31 cellular contexts compared by ENCODE assay signal in genomic region chr1:31691446-31691845, GRCh38. TPM values are rescaled to one million over a fixed set of nuclear protein-coding genes. Genes with fewer than 3 reads are reported as not detected.
"Had no signal": no experiment of that assay in that cellular context is flagged by ENCODE, and none has a peak within 500 bp of the region (broad histone marks: within the 10 kb centered on the region; RNA-seq: fewer than 3 reads in every experiment).

No MANE protein-coding gene starts in this region.

- DNase-seq: activated CD4-positive, alpha-beta T cell treated with anti-CD3 and anti-CD28 coated beads, Interleukin-2, amount 10 ng/mL, durations not matched to agents 24 days and 14 days; activated CD4-positive, alpha-beta T cell treated with anti-CD3 and anti-CD28 coated beads, Interleukin-2, amount 50 U/mL, for 4 hours; activated CD8-positive, alpha-beta memory T cell treated with anti-CD3 and anti-CD28 coated beads, Interleukin-2, amount 50 U/mL, for 4 hours; activated CD8-positive, alpha-beta T cell treated with anti-CD3 and anti-CD28 coated beads for 36 hours; activated gamma-delta T cell treated with Interleukin-2 at 50 U/mL for 16 hours; activated naive CD4-positive, alpha-beta T cell treated with anti-CD3 and anti-CD28 coated beads, Interleukin-2, amount 10 ng/mL, durations not matched to agents 7 days and 5 days; activated naive CD8-positive, alpha-beta T cell treated with anti-CD3 and anti-CD28 coated beads, Interleukin-2, amount 50 U/mL, for 24 hours; activated T-cell treated with anti-CD3 and anti-CD28 coated beads for 4 hours; activated T-cell treated with anti-CD3 and anti-CD28 coated beads, Interleukin-2, amount 50 U/mL, for 4 hours; anterior cingulate cortex; central memory CD4-positive, alpha-beta T cell; MG63; NCI-H1092; NCI-H1436 treated with DMSO at 0.1 percent for 48 hours; NCI-H1694 treated with DMSO at 0.1 percent for 48 hours; NCI-H2029; NCI-H2171; NCI-H510A; NCI-H526; NCI-H748 treated with DMSO at 0.1 percent for 48 hours; NK-92 treated with Interleukin-12 subunit alpha and Interleukin-12 subunit beta, amount 100 ng/mL, for 24 hours; PC-3; Peyer's patch; Right ventricle myocardium superior; RPMI8226; SK-N-SH had no signal

- H3K4me3 Mint-ChIP-seq: activated CD4-positive, alpha-beta T cell treated with anti-CD3 and anti-CD28 coated beads, Interleukin-2, amount 10 ng/mL, durations not matched to agents 24 days and 14 days; activated CD8-positive, alpha-beta T cell treated with anti-CD3 and anti-CD28 coated beads for 36 hours; activated naive CD4-positive, alpha-beta T cell treated with anti-CD3 and anti-CD28 coated beads, Interleukin-2, amount 10 ng/mL, durations not matched to agents 7 days and 5 days; activated naive CD8-positive, alpha-beta T cell; activated naive CD8-positive, alpha-beta T cell treated with anti-CD3 and anti-CD28 coated beads, Interleukin-2, amount 50 U/mL, for 24 hours; activated T-cell treated with anti-CD3 and anti-CD28 coated beads, Interleukin-2, amount 50 U/mL, for 4 hours; activated T-helper 1 cell treated with anti-CD3 and anti-CD28 coated beads, Interleukin-12 subunit alpha, Interleukin-12 subunit beta, Interleukin-2, Interleukin-4 antibody, amounts not matched to agents 30 ng/mL and 10 ng/mL and 1 ng/mL, durations not matched to agents 14 hours and 24 hours and 36 hours; brain; T-helper 1 cell treated with Interleukin-12 subunit alpha and Interleukin-12 subunit beta and Interleukin-4 antibody, amounts not matched to agents 30 μg/mL and 1 μg/mL, for 36 hours; T-helper 2 cell treated with Interferon-gamma antibody and Interleukin-4, amounts not matched to agents 5 μg/mL and 100 μg/mL, for 36 hours had no signal

- H3K27me3 ChIP-seq: MG63, Peyer's patch had no signal

- H3K9me3 ChIP-seq: MG63, Peyer's patch, SK-N-SH had no signal

- H3K27me3 Mint-ChIP-seq: activated naive CD8-positive, alpha-beta T cell had no signal

- H3K9me3 Mint-ChIP-seq: activated CD4-positive, alpha-beta T cell treated with anti-CD3 and anti-CD28 coated beads, Interleukin-2, amount 10 ng/mL, durations not matched to agents 24 days and 14 days; activated CD8-positive, alpha-beta T cell treated with anti-CD3 and anti-CD28 coated beads for 36 hours; activated naive CD4-positive, alpha-beta T cell treated with anti-CD3 and anti-CD28 coated beads, Interleukin-2, amount 10 ng/mL, durations not matched to agents 7 days and 5 days; activated naive CD8-positive, alpha-beta T cell treated with anti-CD3 and anti-CD28 coated beads, Interleukin-2, amount 50 U/mL, for 24 hours; activated T-cell treated with anti-CD3 and anti-CD28 coated beads, Interleukin-2, amount 50 U/mL, for 4 hours; activated T-helper 1 cell treated with anti-CD3 and anti-CD28 coated beads, Interleukin-12 subunit alpha, Interleukin-12 subunit beta, Interleukin-2, Interleukin-4 antibody, amounts not matched to agents 30 ng/mL and 10 ng/mL and 1 ng/mL, durations not matched to agents 14 hours and 24 hours and 36 hours; T-helper 1 cell treated with Interleukin-12 subunit alpha and Interleukin-12 subunit beta and Interleukin-4 antibody, amounts not matched to agents 30 μg/mL and 1 μg/mL, for 36 hours; T-helper 2 cell treated with Interferon-gamma antibody and Interleukin-4, amounts not matched to agents 5 μg/mL and 100 μg/mL, for 36 hours had no signal

- H3K36me3 Mint-ChIP-seq: activated naive CD4-positive, alpha-beta T cell treated with anti-CD3 and anti-CD28 coated beads, Interleukin-2, amount 10 ng/mL, durations not matched to agents 7 days and 5 days; activated naive CD8-positive, alpha-beta T cell; brain had no signal

- H3K27ac ChIP-seq: Peyer's patch had no signal

- H3K27ac Mint-ChIP-seq: activated CD4-positive, alpha-beta T cell treated with anti-CD3 and anti-CD28 coated beads, Interleukin-2, amount 10 ng/mL, durations not matched to agents 24 days and 14 days; activated CD8-positive, alpha-beta T cell treated with anti-CD3 and anti-CD28 coated beads for 36 hours; activated naive CD4-positive, alpha-beta T cell treated with anti-CD3 and anti-CD28 coated beads, Interleukin-2, amount 10 ng/mL, durations not matched to agents 7 days and 5 days; activated naive CD8-positive, alpha-beta T cell; activated naive CD8-positive, alpha-beta T cell treated with anti-CD3 and anti-CD28 coated beads, Interleukin-2, amount 50 U/mL, for 24 hours; activated T-helper 1 cell treated with anti-CD3 and anti-CD28 coated beads, Interleukin-12 subunit alpha, Interleukin-12 subunit beta, Interleukin-2, Interleukin-4 antibody, amounts not matched to agents 30 ng/mL and 10 ng/mL and 1 ng/mL, durations not matched to agents 14 hours and 24 hours and 36 hours; T-helper 1 cell treated with Interleukin-12 subunit alpha and Interleukin-12 subunit beta and Interleukin-4 antibody, amounts not matched to agents 30 μg/mL and 1 μg/mL, for 36 hours; T-helper 2 cell treated with Interferon-gamma antibody and Interleukin-4, amounts not matched to agents 5 μg/mL and 100 μg/mL, for 36 hours had no signal

- H3K4me3 ChIP-seq: MG63, Peyer's patch had no signal

- H3K9ac ChIP-seq: SK-N-SH had no signal

- ATAC-seq: activated CD8-positive, alpha-beta T cell treated with anti-CD3 and anti-CD28 coated beads for 36 hours; activated naive CD8-positive, alpha-beta T cell treated with anti-CD3 and anti-CD28 coated beads, Interleukin-2, amount 50 U/mL, for 24 hours; activated T-cell treated with anti-CD3 and anti-CD28 coated beads, Interleukin-2, amount 50 U/mL, for 4 hours; PC-3 had no signal

- H3K4me1 Mint-ChIP-seq: activated CD4-positive, alpha-beta T cell treated with anti-CD3 and anti-CD28 coated beads, Interleukin-2, amount 10 ng/mL, durations not matched to agents 24 days and 14 days; activated naive CD4-positive, alpha-beta T cell treated with anti-CD3 and anti-CD28 coated beads, Interleukin-2, amount 10 ng/mL, durations not matched to agents 7 days and 5 days; activated naive CD8-positive, alpha-beta T cell treated with anti-CD3 and anti-CD28 coated beads, Interleukin-2, amount 50 U/mL, for 24 hours had no signal

- H3K36me3 ChIP-seq: Peyer's patch had no signal

RNA-seq across cellular contexts. Expression of gene COL16A1, which starts 12.4 kb away (rescaled TPM):
- total RNA-seq: activated CD4-positive, alpha-beta T cell treated with anti-CD3 and anti-CD28 coated beads, Interleukin-2, amount 10 ng/mL, durations not matched to agents 24 days and 14 days; activated T-helper 1 cell treated with anti-CD3 and anti-CD28 coated beads, Interleukin-12 subunit alpha, Interleukin-12 subunit beta, Interleukin-2, Interleukin-4 antibody, amounts not matched to agents 30 ng/mL and 10 ng/mL and 1 ng/mL, durations not matched to agents 14 hours and 24 hours and 36 hours had no signal
